In the genomic region with DNA sequence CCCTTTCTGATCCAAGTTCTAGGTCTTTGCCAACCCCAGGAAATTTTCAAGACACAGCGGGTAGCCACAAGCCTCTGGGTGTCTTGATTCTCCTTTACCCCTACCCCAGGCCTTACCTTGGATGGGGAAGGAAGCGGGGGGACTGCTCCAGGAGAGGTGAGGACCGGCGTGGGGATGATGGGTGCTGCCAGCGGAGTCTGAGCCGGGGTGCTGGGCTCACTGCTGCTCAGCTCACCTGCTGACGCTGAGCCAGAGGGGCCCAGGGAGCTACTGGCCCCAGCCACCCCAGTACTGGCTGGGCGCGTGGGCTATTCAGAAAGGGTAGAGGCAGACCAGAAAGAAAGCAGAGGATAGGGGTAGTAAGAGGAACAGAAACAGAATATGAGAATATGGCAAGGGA, we compare ENCODE assay signal across 12 cellular contexts. TPM values are rescaled to one million over a fixed set of nuclear protein-coding genes. Genes with fewer than 3 reads are reported as not detected.
A peak's percentile ranks its signal among the peaks of the same experiment; 100 is the strongest.
DNase-seq lines count a peak whose midpoint lies in the region; ATAC-seq and TF ChIP-seq lines count a peak whose summit lies in the region.
"Had no signal": no experiment of that assay in that cellular context is flagged by ENCODE, and none has a peak within 500 bp of the region (broad histone marks: within the 10 kb centered on the region; RNA-seq: fewer than 3 reads in every experiment).

No MANE protein-coding gene starts in this region.

- no peaks in the 10 kb centered on the region for H3K4me1 ChIP-seq in CD8-positive, alpha-beta memory T cell (ENCODE audit: insufficient read depth, low read length)

- H3K27me3 Mint-ChIP-seq in endothelial cell (ENCODE audit: unreplicated experiment), result peaks cover 8% of the 10 kb centered on the region
- no peaks in the 10 kb centered on the region for H3K27me3 Mint-ChIP-seq in stimulated activated naive B cell treated with anti-CD40 and anti-IgM and Interleukin-4, amounts not matched to agents 10 μg/mL and 1 μg/mL and 100 μg/mL, for 72 hours
- H3K27me3 Mint-ChIP-seq in CD8-positive, alpha-beta memory T cell, result peaks cover 0 to 1% of the 10 kb centered on the region in 2 donors
- H3K27me3 Mint-ChIP-seq: B cell had no signal

- POLR2A ChIA-PET in CD8-positive, alpha-beta memory T cell (lab: Charles Lee), result interaction anchor here (0.5 kb wide), 1 partner anchor 20 kb away, joined by 5 read pairs; no protein-coding TSS in a partner anchor

- peak overlapping the region; percentile 72 for H3K27ac Mint-ChIP-seq in endothelial cell (ENCODE audit: unreplicated experiment)
- H3K27ac Mint-ChIP-seq in stimulated activated naive B cell treated with anti-CD40 and anti-IgM and Interleukin-4, amounts not matched to agents 10 μg/mL and 1 μg/mL and 100 μg/mL, for 72 hours, result peak overlapping the region; percentile 1
- no peak overlapping the region for H3K27ac Mint-ChIP-seq in CD8-positive, alpha-beta memory T cell
- H3K27ac Mint-ChIP-seq: B cell; CD8-positive, alpha-beta T cell had no signal

- no peak for TF ChIP-seq CTCF in endothelial cell (IDR thresholded peaks at IDR 0.05; ENCODE audit: unreplicated experiment)

- ATAC-seq in Right ventricle myocardium inferior (no peak), left cardiac atrium (no peak)
- ATAC-seq in stimulated activated naive B cell treated with anti-CD40 and anti-IgM and Interleukin-4, amounts not matched to agents 10 μg/mL and 1 μg/mL and 100 μg/mL, for 72 hours (replicated peaks), result no peak
- ATAC-seq: CD8-positive, alpha-beta T cell; HepG2 had no signal

- no peaks in the 10 kb centered on the region for H3K9me3 Mint-ChIP-seq in endothelial cell (ENCODE audit: unreplicated experiment)
- no peaks in the 10 kb centered on the region for H3K9me3 Mint-ChIP-seq in stimulated activated naive B cell treated with anti-CD40 and anti-IgM and Interleukin-4, amounts not matched to agents 10 μg/mL and 1 μg/mL and 100 μg/mL, for 72 hours
- H3K9me3 Mint-ChIP-seq in CD8-positive, alpha-beta memory T cell, result no peaks in the 10 kb centered on the region
- H3K9me3 Mint-ChIP-seq: CD8-positive, alpha-beta T cell; H9 had no signal

- H3K4me1 Mint-ChIP-seq in endothelial cell (ENCODE audit: unreplicated experiment), result peaks cover 32% of the 10 kb centered on the region
- peaks cover 16% of the 10 kb centered on the region in 2 donors for H3K4me1 Mint-ChIP-seq in stimulated activated naive B cell treated with anti-CD40 and anti-IgM and Interleukin-4, amounts not matched to agents 10 μg/mL and 1 μg/mL and 100 μg/mL, for 72 hours
- H3K4me1 Mint-ChIP-seq in CD8-positive, alpha-beta memory T cell, result peaks cover 5 to 10% (median 6%) of the 10 kb centered on the region in 3 donors
- H3K4me1 Mint-ChIP-seq: B cell had no signal

- intact Hi-C loops in Right ventricle myocardium inferior (cut with DNase I), result no loop called here
- intact Hi-C loops in left cardiac atrium (cut with DNase I), result no loop called here

- peaks cover 71% of the 10 kb centered on the region for H3K36me3 Mint-ChIP-seq in endothelial cell (ENCODE audit: low read depth, unreplicated experiment)
- H3K36me3 Mint-ChIP-seq in stimulated activated naive B cell treated with anti-CD40 and anti-IgM and Interleukin-4, amounts not matched to agents 10 μg/mL and 1 μg/mL and 100 μg/mL, for 72 hours, result peaks cover 56 to 80% of the 10 kb centered on the region in 2 donors
- H3K36me3 Mint-ChIP-seq in CD8-positive, alpha-beta memory T cell, result peaks cover 20 to 90% (median 37%) of the 10 kb centered on the region in 3 donors

- DNase-seq in Right ventricle myocardium inferior (ENCODE audit: missing footprints) (peak; percentile 45), left cardiac atrium (no peak), endothelial cell (ENCODE audit: low spot score) (no peak)
- no peak for DNase-seq in stimulated activated naive B cell treated with anti-CD40 and anti-IgM and Interleukin-4, amounts not matched to agents 10 μg/mL and 1 μg/mL and 100 μg/mL, for 72 hours
- no peak for DNase-seq in CD8-positive, alpha-beta memory T cell
- DNase-seq in activated naive CD4-positive, alpha-beta T cell treated with Interleukin-2 at 50 U/mL for 16 hours, result no peak
- DNase-seq: CD8-positive, alpha-beta T cell; COR-L47; H9 had no signal

- H3K4me3 ChIP-seq in CD8-positive, alpha-beta memory T cell (ENCODE audit: low read length), result no peak overlapping the region
- H3K4me3 ChIP-seq: BLaER1 treated with 17β-estradiol and CSF1 and Interleukin-3, amounts not matched to agents 10 nM and 100 nM had no signal

- H3K9me3 ChIP-seq in CD8-positive, alpha-beta memory T cell (ENCODE audit: low read length), result no peaks in the 10 kb centered on the region
- H3K9me3 ChIP-seq: BLaER1 treated with 17β-estradiol and CSF1 and Interleukin-3, amounts not matched to agents 10 nM and 100 nM had no signal

- H3K27me3 ChIP-seq in CD8-positive, alpha-beta memory T cell (ENCODE audit: insufficient read depth, low read length, poor library complexity, severe bottlenecking), result no peaks in the 10 kb centered on the region
- H3K27me3 ChIP-seq: BLaER1 treated with 17β-estradiol and CSF1 and Interleukin-3, amounts not matched to agents 10 nM and 100 nM had no signal

- H3K4me3 Mint-ChIP-seq in endothelial cell (ENCODE audit: unreplicated experiment), result peak overlapping the region; percentile 74
- no peak overlapping the region for H3K4me3 Mint-ChIP-seq in stimulated activated naive B cell treated with anti-CD40 and anti-IgM and Interleukin-4, amounts not matched to agents 10 μg/mL and 1 μg/mL and 100 μg/mL, for 72 hours
- no peak overlapping the region for H3K4me3 Mint-ChIP-seq in CD8-positive, alpha-beta memory T cell
- H3K4me3 Mint-ChIP-seq: B cell; CD8-positive, alpha-beta T cell; H9 had no signal

- CTCF ChIA-PET in CD8-positive, alpha-beta memory T cell (lab: Charles Lee), result no interaction called here

- H3K27ac ChIP-seq in CD8-positive, alpha-beta memory T cell (ENCODE audit: low read depth, low read length), result no peak overlapping the region
- H3K27ac ChIP-seq: BLaER1 treated with 17β-estradiol and CSF1 and Interleukin-3, amounts not matched to agents 10 nM and 100 nM had no signal

- peaks cover 42% of the 10 kb centered on the region for H3K36me3 ChIP-seq in CD8-positive, alpha-beta memory T cell (ENCODE audit: insufficient read depth, low read length)

RNA-seq across cellular contexts. Expression of a gene that starts 8.7 kb away (rescaled TPM):
- total RNA-seq in Right ventricle myocardium inferior, result 182 TPM
- total RNA-seq in left cardiac atrium, result 100 to 1,000 TPM; 106 to 118 TPM
- 244 TPM for total RNA-seq in endothelial cell (ENCODE audit: unreplicated experiment)
- total RNA-seq in CD8-positive, alpha-beta memory T cell, result 100 to 1,000 TPM; 113 to 114 TPM
- 90.2 TPM for polyA plus RNA-seq in CD8-positive, alpha-beta memory T cell

RNA-seq across cellular contexts. Expression of a gene that starts 28.2 kb away (rescaled TPM):
- 1.1 TPM for total RNA-seq in Right ventricle myocardium inferior
- 1 to 10 TPM; 1.2 to 1.7 TPM for total RNA-seq in left cardiac atrium
- 4.2 TPM for total RNA-seq in endothelial cell (ENCODE audit: unreplicated experiment)
- total RNA-seq in CD8-positive, alpha-beta memory T cell, result 1 to 10 TPM; 1.8 to 1.9 TPM
- 0.13 TPM for polyA plus RNA-seq in CD8-positive, alpha-beta memory T cell
- total RNA-seq: HepG2 had no signal

RNA-seq across cellular contexts. Expression of a gene that starts 50.0 kb away (rescaled TPM):
- total RNA-seq in Right ventricle myocardium inferior (1.1 TPM), left cardiac atrium (under 1 TPM; 0.59 to 0.79 TPM), endothelial cell (ENCODE audit: unreplicated experiment) (5.0 TPM)
- total RNA-seq in CD8-positive, alpha-beta memory T cell, result 1 to 10 TPM; 2.7 to 3.2 TPM
- polyA plus RNA-seq in CD8-positive, alpha-beta memory T cell, result 2.6 TPM

RNA-seq across cellular contexts. Expression of a gene that starts 50.1 kb away (rescaled TPM):
- total RNA-seq in Right ventricle myocardium inferior (3.0 TPM), left cardiac atrium (1 to 10 TPM; 4.1 to 5.5 TPM), endothelial cell (ENCODE audit: unreplicated experiment) (34.1 TPM)
- 10 to 100 TPM; 75.5 to 86.6 TPM for total RNA-seq in CD8-positive, alpha-beta memory T cell
- polyA plus RNA-seq in CD8-positive, alpha-beta memory T cell, result 55.5 TPM

Comparison
In these comparisons a context has a peak if more than half of its experiments do, and no peak if none do; other contexts are left out.
1. H3K27ac Mint-ChIP-seq: peak in endothelial cell (single experiment) and stimulated activated naive B cell treated with anti-CD40 and anti-IgM and Interleukin-4, amounts not matched to agents 10 μg/mL and 1 μg/mL and 100 μg/mL, for 72 hours (single experiment); none in CD8-positive, alpha-beta memory T cell (0 of 8).